In genomic region chr11:60121259-60121658, GRCh38 we compare ENCODE assay signal across 2 cellular contexts.
TF ChIP-seq lines count a peak whose summit lies in the region.

No MANE protein-coding gene starts in this region.

TF ChIP-seq in GM23338, 12 proteins besides CTCF, POLR2A, EP300 and RAD21:
- TF ChIP-seq, protein P1, sequence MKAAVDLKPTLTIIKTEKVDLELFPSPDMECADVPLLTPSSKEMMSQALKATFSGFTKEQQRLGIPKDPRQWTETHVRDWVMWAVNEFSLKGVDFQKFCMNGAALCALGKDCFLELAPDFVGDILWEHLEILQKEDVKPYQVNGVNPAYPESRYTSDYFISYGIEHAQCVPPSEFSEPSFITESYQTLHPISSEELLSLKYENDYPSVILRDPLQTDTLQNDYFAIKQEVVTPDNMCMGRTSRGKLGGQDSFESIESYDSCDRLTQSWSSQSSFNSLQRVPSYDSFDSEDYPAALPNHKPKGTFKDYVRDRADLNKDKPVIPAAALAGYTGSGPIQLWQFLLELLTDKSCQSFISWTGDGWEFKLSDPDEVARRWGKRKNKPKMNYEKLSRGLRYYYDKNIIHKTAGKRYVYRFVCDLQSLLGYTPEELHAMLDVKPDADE (IDR thresholded peaks at IDR 0.05) = no peak
- TF ChIP-seq NANOG (IDR thresholded peaks at IDR 0.05; ENCODE audit: borderline replicate concordance) (no peak), CREB1 (CRISPR knock-in tag; IDR thresholded peaks at IDR 0.05; ENCODE audit: low read depth) (no peak), EZH2phosphoT487 (IDR thresholded peaks at IDR 0.05; ENCODE audit: unreplicated experiment) (no peak), POLR2AphosphoS5 (IDR thresholded peaks at IDR 0.05; ENCODE audit: low read depth) (no peak), ZNF462 (CRISPR knock-in tag; IDR thresholded peaks at IDR 0.05) (no peak), JUNB (IDR thresholded peaks at IDR 0.05; ENCODE audit: unreplicated experiment) (no peak), EZH2 (IDR thresholded peaks at IDR 0.05; ENCODE audit: low read depth, unreplicated experiment) (no peak), ZNF114 (CRISPR knock-in tag; IDR thresholded peaks at IDR 0.05) (no peak)
- TF ChIP-seq, protein P2, sequence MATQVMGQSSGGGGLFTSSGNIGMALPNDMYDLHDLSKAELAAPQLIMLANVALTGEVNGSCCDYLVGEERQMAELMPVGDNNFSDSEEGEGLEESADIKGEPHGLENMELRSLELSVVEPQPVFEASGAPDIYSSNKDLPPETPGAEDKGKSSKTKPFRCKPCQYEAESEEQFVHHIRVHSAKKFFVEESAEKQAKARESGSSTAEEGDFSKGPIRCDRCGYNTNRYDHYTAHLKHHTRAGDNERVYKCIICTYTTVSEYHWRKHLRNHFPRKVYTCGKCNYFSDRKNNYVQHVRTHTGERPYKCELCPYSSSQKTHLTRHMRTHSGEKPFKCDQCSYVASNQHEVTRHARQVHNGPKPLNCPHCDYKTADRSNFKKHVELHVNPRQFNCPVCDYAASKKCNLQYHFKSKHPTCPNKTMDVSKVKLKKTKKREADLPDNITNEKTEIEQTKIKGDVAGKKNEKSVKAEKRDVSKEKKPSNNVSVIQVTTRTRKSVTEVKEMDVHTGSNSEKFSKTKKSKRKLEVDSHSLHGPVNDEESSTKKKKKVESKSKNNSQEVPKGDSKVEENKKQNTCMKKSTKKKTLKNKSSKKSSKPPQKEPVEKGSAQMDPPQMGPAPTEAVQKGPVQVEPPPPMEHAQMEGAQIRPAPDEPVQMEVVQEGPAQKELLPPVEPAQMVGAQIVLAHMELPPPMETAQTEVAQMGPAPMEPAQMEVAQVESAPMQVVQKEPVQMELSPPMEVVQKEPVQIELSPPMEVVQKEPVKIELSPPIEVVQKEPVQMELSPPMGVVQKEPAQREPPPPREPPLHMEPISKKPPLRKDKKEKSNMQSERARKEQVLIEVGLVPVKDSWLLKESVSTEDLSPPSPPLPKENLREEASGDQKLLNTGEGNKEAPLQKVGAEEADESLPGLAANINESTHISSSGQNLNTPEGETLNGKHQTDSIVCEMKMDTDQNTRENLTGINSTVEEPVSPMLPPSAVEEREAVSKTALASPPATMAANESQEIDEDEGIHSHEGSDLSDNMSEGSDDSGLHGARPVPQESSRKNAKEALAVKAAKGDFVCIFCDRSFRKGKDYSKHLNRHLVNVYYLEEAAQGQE (IDR thresholded peaks at IDR 0.05; ENCODE audit: unreplicated experiment) = no peak
TF ChIP-seq in GM23338: peak in this region for 0.

TF ChIP-seq in H1, 55 proteins besides CTCF, POLR2A, EP300 and RAD21:
- TF ChIP-seq, protein P3, sequence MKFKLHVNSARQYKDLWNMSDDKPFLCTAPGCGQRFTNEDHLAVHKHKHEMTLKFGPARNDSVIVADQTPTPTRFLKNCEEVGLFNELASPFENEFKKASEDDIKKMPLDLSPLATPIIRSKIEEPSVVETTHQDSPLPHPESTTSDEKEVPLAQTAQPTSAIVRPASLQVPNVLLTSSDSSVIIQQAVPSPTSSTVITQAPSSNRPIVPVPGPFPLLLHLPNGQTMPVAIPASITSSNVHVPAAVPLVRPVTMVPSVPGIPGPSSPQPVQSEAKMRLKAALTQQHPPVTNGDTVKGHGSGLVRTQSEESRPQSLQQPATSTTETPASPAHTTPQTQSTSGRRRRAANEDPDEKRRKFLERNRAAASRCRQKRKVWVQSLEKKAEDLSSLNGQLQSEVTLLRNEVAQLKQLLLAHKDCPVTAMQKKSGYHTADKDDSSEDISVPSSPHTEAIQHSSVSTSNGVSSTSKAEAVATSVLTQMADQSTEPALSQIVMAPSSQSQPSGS (IDR thresholded peaks at IDR 0.05; ENCODE audit: low read length) = no peak
TF ChIP-seq in H1: peak in this region for 0.
